ENCODE assay signal across 7 cellular contexts in the genomic region with DNA sequence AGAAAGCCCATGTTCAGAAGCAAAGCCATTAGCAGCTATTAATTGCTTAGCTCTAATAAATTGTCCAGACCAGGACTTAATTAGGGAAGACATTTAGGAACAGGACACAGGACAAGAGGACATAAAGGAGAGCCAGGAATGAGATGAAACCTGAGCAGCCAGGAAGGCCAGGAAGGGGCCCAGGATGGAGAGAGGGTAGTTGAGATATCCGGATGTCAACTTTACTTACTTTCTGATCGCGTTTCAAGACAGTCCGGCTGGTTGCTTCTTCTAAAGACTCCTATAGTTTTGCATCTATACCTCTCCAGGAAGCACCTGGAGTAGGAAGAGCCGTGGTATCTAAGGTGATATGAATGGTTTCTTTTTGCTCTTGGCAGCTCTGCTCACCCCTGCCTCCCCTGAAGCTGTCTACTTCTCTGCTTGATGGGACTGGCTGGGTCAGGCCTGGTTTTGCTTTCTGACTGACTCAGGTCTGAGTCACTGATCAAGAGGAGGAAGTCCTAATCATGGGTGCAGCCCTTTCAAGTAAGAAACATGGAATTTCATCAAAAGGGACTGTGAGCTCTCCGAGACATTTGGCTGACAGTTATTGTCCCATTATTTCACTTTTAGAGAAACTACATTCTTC.
DNase-seq lines count a peak whose midpoint lies in the region; ATAC-seq and TF ChIP-seq lines count a peak whose summit lies in the region.

No MANE protein-coding gene starts in this region.

- no peak overlapping the region for H3K27ac ChIP-seq in left lung

- ATAC-seq in GM18868 (IDR thresholded peaks at IDR 0.05; ENCODE audit: unreplicated experiment) (peak; percentile 100), HG02759 (IDR thresholded peaks at IDR 0.05; ENCODE audit: unreplicated experiment) (peak; percentile 98), left lung (peak; percentile 78), left ventricle myocardium superior (no peak)

- no peak for TF ChIP-seq CTCF in left lung (IDR thresholded peaks at IDR 0.05)

- no peak overlapping the region for H3K4me3 ChIP-seq in left lung

- H3K27me3 ChIP-seq in left lung = no peaks in the 10 kb centered on the region

- intact Hi-C loops in left lung (cut with DNase I) = no loop called here
- intact Hi-C loops in left ventricle myocardium superior (cut with micrococcal nuclease) = no loop called here

- H3K36me3 ChIP-seq in left lung = no peaks in the 10 kb centered on the region

- no peaks in the 10 kb centered on the region for H3K4me1 ChIP-seq in left lung

- H3K9me3 ChIP-seq in left lung = no peaks in the 10 kb centered on the region

- DNase-seq in OCI-M1 (lab: John Stamatoyannopoulos, UW) (peak; percentile 6), left lung (no peak), NCI-H1930 (lab: John Stamatoyannopoulos, UW) (no peak), NCI-H1694 (lab: John Stamatoyannopoulos, UW) (no peak), left ventricle myocardium superior (no peak)
